ENCODE assay signal across 2 cellular contexts in the genomic region with DNA sequence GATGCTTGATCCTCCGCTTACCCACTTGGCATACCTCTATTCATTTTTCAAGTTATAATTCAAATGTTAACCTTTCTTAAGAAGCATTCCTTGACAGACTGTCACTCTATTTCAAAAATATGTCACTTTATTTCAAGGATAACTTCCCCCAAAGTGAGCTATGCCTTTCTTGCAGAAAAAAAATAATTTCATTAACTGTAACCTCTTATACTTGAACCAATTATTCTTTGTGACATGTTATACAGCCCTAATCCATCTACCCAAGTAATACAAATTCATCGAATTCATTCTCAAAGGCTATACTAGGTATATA.
TF ChIP-seq lines count a peak whose summit lies in the region.

No MANE protein-coding gene starts in this region.

TF ChIP-seq in HepG2, 621 proteins besides CTCF, POLR2A, EP300 and RAD21 (continued from another document):
- TF ChIP-seq MIER2 (CRISPR knock-in tag; IDR thresholded peaks at IDR 0.05) (no peak), ZBTB1 (CRISPR knock-in tag; IDR thresholded peaks at IDR 0.05; ENCODE audit: borderline replicate concordance) (no peak), POGZ (CRISPR knock-in tag; IDR thresholded peaks at IDR 0.05) (no peak), SNAPC2 (CRISPR knock-in tag; IDR thresholded peaks at IDR 0.05) (no peak)
- TF ChIP-seq, protein P1, sequence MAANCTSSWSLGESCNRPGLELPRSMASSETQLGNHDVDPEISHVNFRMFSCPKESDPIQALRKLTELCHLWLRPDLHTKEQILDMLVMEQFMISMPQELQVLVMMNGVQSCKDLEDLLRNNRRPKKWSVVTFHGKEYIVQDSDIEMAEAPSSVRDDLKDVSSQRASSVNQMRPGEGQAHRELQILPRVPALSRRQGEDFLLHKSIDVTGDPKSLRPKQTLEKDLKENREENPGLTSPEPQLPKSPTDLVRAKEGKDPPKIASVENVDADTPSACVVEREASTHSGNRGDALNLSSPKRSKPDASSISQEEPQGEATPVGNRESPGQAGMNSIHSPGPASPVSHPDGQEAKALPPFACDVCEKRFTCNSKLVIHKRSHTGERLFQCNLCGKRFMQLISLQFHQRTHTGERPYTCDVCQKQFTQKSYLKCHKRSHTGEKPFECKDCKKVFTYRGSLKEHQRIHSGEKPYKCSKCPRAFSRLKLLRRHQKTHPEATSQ (CRISPR knock-in tag; IDR thresholded peaks at IDR 0.05; ENCODE audit: borderline replicate concordance), result no peak

TF ChIP-seq in neural cell, 6 proteins besides CTCF, POLR2A, EP300 and RAD21 (continued from another document):
- TF ChIP-seq MXI1 (conservative IDR thresholded peaks at IDR 0.05; ENCODE audit: poor library complexity, severe bottlenecking), result no peak
